In genomic region chr2:20623741-20624155, GRCh38 we compare ENCODE assay signal across 1 cellular context.
TF ChIP-seq lines count a peak whose summit lies in the region.

No MANE protein-coding gene starts in this region.

TF ChIP-seq in GM23338, 12 proteins besides CTCF, POLR2A, EP300 and RAD21 (continued from another document):
- no peak for TF ChIP-seq ZNF462 (CRISPR knock-in tag; IDR thresholded peaks at IDR 0.05)
- no peak for TF ChIP-seq POLR2AphosphoS5 (IDR thresholded peaks at IDR 0.05; ENCODE audit: low read depth)
- TF ChIP-seq ZNF114 (CRISPR knock-in tag; IDR thresholded peaks at IDR 0.05) = no peak
- no peak for TF ChIP-seq ZNF331 (CRISPR knock-in tag; IDR thresholded peaks at IDR 0.05; ENCODE audit: low read depth)
- TF ChIP-seq EZH2 (IDR thresholded peaks at IDR 0.05; ENCODE audit: low read depth, unreplicated experiment) = no peak
- no peak for TF ChIP-seq JUNB (IDR thresholded peaks at IDR 0.05; ENCODE audit: unreplicated experiment)
- no peak for TF ChIP-seq EZH2phosphoT487 (IDR thresholded peaks at IDR 0.05; ENCODE audit: unreplicated experiment)
- TF ChIP-seq ETS1 (IDR thresholded peaks at IDR 0.05) = no peak
- TF ChIP-seq REST (IDR thresholded peaks at IDR 0.05; ENCODE audit: unreplicated experiment) = no peak
- TF ChIP-seq NANOG (IDR thresholded peaks at IDR 0.05; ENCODE audit: borderline replicate concordance) = no peak
TF ChIP-seq in GM23338: peak in this region for 0.
